8 cellular contexts compared by ENCODE assay signal in the genomic region with DNA sequence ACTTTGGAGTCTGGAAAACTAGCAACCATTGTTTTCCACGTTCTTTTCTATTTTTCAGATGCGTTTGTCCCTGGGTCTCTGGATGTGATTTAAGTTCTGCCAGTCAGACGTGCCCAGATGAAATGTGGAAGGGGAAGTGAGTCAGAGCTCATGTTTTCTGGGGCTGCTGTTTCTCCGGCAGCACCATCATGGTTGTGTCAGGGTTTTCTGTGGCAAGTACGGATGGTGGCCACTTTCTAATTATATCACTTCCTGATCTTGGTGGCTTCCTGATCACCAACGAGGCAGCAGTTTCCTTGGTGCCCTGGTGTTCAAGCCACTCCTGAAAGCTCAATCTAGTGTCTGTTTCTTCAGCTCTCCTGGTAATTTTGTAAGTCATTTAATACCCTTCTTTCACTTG. TPM values are rescaled to one million over a fixed set of nuclear protein-coding genes. Genes with fewer than 3 reads are reported as not detected.
DNase-seq lines count a peak whose midpoint lies in the region; ATAC-seq and TF ChIP-seq lines count a peak whose summit lies in the region.

No MANE protein-coding gene starts in this region.

- TF ChIP-seq POLR2A in right lobe of liver (IDR thresholded peaks at IDR 0.05), result no peak

- intact Hi-C loops in activated T-helper 2 cell treated with anti-CD3 and anti-CD28 coated beads, Interferon-gamma antibody, Interleukin-2, Interleukin-4, amounts not matched to agents 10 μg/mL and 5 μg/mL and 100 μg/mL, durations not matched to agents 14 hours and 24 hours and 36 hours (cut with micrococcal nuclease), result loop anchor here (2.0 kb wide), 1 partner anchor 79 kb away; no protein-coding TSS in a partner anchor
- intact Hi-C loops in right lobe of liver (cut with DNase I), result no loop called here

- DNase-seq in DMS53 treated with DMSO at 0.1 percent for 48 hours (lab: John Stamatoyannopoulos, UW; ENCODE audit: unreplicated experiment), result peak; percentile 36
- DNase-seq in activated T-helper 2 cell treated with anti-CD3 and anti-CD28 coated beads, Interferon-gamma antibody, Interleukin-2, Interleukin-4, amounts not matched to agents 10 μg/mL and 5 μg/mL and 100 μg/mL, durations not matched to agents 14 hours and 24 hours and 36 hours (ENCODE audit: low spot score), result peak; percentile 11
- no peak for DNase-seq in right lobe of liver
- DNase-seq in NCI-H2227 treated with DMSO at 0.1 percent for 48 hours (lab: John Stamatoyannopoulos, UW), result no peak
- DNase-seq in omental fat pad (ENCODE audit: low spot score), result no peak
- no peak for DNase-seq in NCI-H187 (lab: John Stamatoyannopoulos, UW)

- ATAC-seq in GM19397 (IDR thresholded peaks at IDR 0.05; ENCODE audit: unreplicated experiment) (peak; percentile 54), HG03558 (IDR thresholded peaks at IDR 0.05; ENCODE audit: extremely low read depth, unreplicated experiment) (peak; percentile 58), right lobe of liver (peak; percentile 23 to 59 (median 52)), omental fat pad (ENCODE audit: low FRiP score) (no peak)

- no peak overlapping the region for H3K4me3 Mint-ChIP-seq in activated T-helper 2 cell treated with anti-CD3 and anti-CD28 coated beads, Interferon-gamma antibody, Interleukin-2, Interleukin-4, amounts not matched to agents 10 μg/mL and 5 μg/mL and 100 μg/mL, durations not matched to agents 14 hours and 24 hours and 36 hours (ENCODE audit: low read depth)

- H3K4me3 ChIP-seq in right lobe of liver, result no peak overlapping the region

- H3K36me3 Mint-ChIP-seq in activated T-helper 2 cell treated with anti-CD3 and anti-CD28 coated beads, Interferon-gamma antibody, Interleukin-2, Interleukin-4, amounts not matched to agents 10 μg/mL and 5 μg/mL and 100 μg/mL, durations not matched to agents 14 hours and 24 hours and 36 hours (ENCODE audit: low read depth), result no peaks in the 10 kb centered on the region

- H3K4me1 Mint-ChIP-seq in activated T-helper 2 cell treated with anti-CD3 and anti-CD28 coated beads, Interferon-gamma antibody, Interleukin-2, Interleukin-4, amounts not matched to agents 10 μg/mL and 5 μg/mL and 100 μg/mL, durations not matched to agents 14 hours and 24 hours and 36 hours (ENCODE audit: low read depth), result peaks cover 18% of the 10 kb centered on the region

- H3K9me3 Mint-ChIP-seq in activated T-helper 2 cell treated with anti-CD3 and anti-CD28 coated beads, Interferon-gamma antibody, Interleukin-2, Interleukin-4, amounts not matched to agents 10 μg/mL and 5 μg/mL and 100 μg/mL, durations not matched to agents 14 hours and 24 hours and 36 hours, result no peaks in the 10 kb centered on the region

- H3K27ac ChIP-seq in right lobe of liver, result peak overlapping the region in 2 of 3 donors; percentile 21 to 70

- H3K27ac Mint-ChIP-seq in activated T-helper 2 cell treated with anti-CD3 and anti-CD28 coated beads, Interferon-gamma antibody, Interleukin-2, Interleukin-4, amounts not matched to agents 10 μg/mL and 5 μg/mL and 100 μg/mL, durations not matched to agents 14 hours and 24 hours and 36 hours, result peak overlapping the region; percentile 18

- no peaks in the 10 kb centered on the region for H3K36me3 ChIP-seq in right lobe of liver

- no peaks in the 10 kb centered on the region for H3K27me3 ChIP-seq in right lobe of liver

- H3K27me3 Mint-ChIP-seq in activated T-helper 2 cell treated with anti-CD3 and anti-CD28 coated beads, Interferon-gamma antibody, Interleukin-2, Interleukin-4, amounts not matched to agents 10 μg/mL and 5 μg/mL and 100 μg/mL, durations not matched to agents 14 hours and 24 hours and 36 hours (ENCODE audit: low read depth), result peaks cover 7% of the 10 kb centered on the region

- WGBS in right lobe of liver (ENCODE audit: insufficient coverage, low coverage, low lambda C conversion rate, missing lambda C conversion rate), result 35% methylated on average over 6 of the region's 6 CpGs

- no peaks in the 10 kb centered on the region for H3K4me1 ChIP-seq in right lobe of liver

- no peaks in the 10 kb centered on the region for H3K9me3 ChIP-seq in right lobe of liver

- TF ChIP-seq CTCF in right lobe of liver (IDR thresholded peaks at IDR 0.05) (no peak), omental fat pad (IDR thresholded peaks at IDR 0.05) (no peak)

RNA-seq across cellular contexts. Expression of a gene that starts 31.4 kb away (rescaled TPM):
- 0.18 TPM in 1 of 2 replicates, not detected in the other for total RNA-seq in activated T-helper 2 cell treated with anti-CD3 and anti-CD28 coated beads, Interferon-gamma antibody, Interleukin-2, Interleukin-4, amounts not matched to agents 10 μg/mL and 5 μg/mL and 100 μg/mL, durations not matched to agents 14 hours and 24 hours and 36 hours
- under 1 TPM in 4 of 6 experiments, not detected in 2; 0.09 to 0.53 (median 0.19) TPM for total RNA-seq in right lobe of liver
- 1 to 10 TPM in 2 of 4 donors, under 1 TPM in 2; 0.13 to 1.4 (median 0.98) TPM for total RNA-seq in omental fat pad

Comparison
In these comparisons a context has a peak if more than half of its experiments do, and no peak if none do; other contexts are left out.
1. DNase-seq: peak in DMS53 treated with DMSO at 0.1 percent for 48 hours (single experiment) and activated T-helper 2 cell treated with anti-CD3 and anti-CD28 coated beads, Interferon-gamma antibody, Interleukin-2, Interleukin-4, amounts not matched to agents 10 μg/mL and 5 μg/mL and 100 μg/mL, durations not matched to agents 14 hours and 24 hours and 36 hours (single experiment); none in right lobe of liver (0 of 3), NCI-H2227 treated with DMSO at 0.1 percent for 48 hours (single experiment), omental fat pad (single experiment) and NCI-H187 (0 of 2).